7 cellular contexts compared by ENCODE assay signal in the genomic region with DNA sequence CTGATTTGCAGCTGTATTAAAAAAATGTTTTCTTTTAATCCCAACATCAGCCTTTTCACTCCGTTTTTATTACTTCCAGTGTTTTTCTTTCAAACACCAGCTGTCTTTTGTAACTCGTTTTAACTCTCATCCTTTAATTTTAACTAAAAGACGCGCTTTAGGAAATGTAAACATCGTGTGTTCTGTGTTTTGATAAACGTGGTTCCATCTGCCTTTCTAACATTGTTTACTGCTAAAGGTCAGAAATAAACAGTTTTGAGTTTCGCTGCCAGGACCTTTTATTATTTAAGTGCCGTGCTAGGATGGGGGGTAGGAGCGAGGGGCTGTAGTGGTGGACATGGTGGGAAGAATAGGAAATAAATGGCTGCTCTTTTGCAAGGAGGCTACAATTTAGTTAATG. TPM values are rescaled to one million over a fixed set of nuclear protein-coding genes. Genes with fewer than 3 reads are reported as not detected.
DNase-seq lines count a peak whose midpoint lies in the region; ATAC-seq and TF ChIP-seq lines count a peak whose summit lies in the region.

No MANE protein-coding gene starts in this region.

- TF ChIP-seq CTCF in HFFc6 (IDR thresholded peaks at IDR 0.05) (no peak), WTC11 (IDR thresholded peaks at IDR 0.05) (no peak), glutamatergic neuron (IDR thresholded peaks at IDR 0.05; ENCODE audit: partially characterized antibody, unreplicated experiment) (no peak), spleen (IDR thresholded peaks at IDR 0.05 in 8 of 11, conservative IDR thresholded peaks at IDR 0.05 in 3 of 11) (no peak)

- H3K36me3 Mint-ChIP-seq in HFFc6 (ENCODE audit: low read depth): no peaks in the 10 kb centered on the region
- peaks cover 18% of the 10 kb centered on the region for H3K36me3 Mint-ChIP-seq in WTC11
- H3K36me3 Mint-ChIP-seq in glutamatergic neuron (ENCODE audit: unreplicated experiment): peaks cover 5% of the 10 kb centered on the region

- peak overlapping the region; percentile 92 for H3K27ac Mint-ChIP-seq in HFFc6
- H3K27ac Mint-ChIP-seq in WTC11: peak overlapping the region; percentile 98
- peak overlapping the region; percentile 62 for H3K27ac Mint-ChIP-seq in glutamatergic neuron (ENCODE audit: unreplicated experiment)

- H3K27me3 Mint-ChIP-seq in HFFc6 (ENCODE audit: insufficient read depth) (no peaks in the 10 kb centered on the region), WTC11 (ENCODE audit: low read depth) (no peaks in the 10 kb centered on the region), glutamatergic neuron (ENCODE audit: unreplicated experiment) (peaks cover 9% of the 10 kb centered on the region)

- CTCF ChIA-PET in WTC11 (lab: Charles Lee): interaction anchor here (0.6 to 2.2 kb wide), 4 partner anchors 225 to 267 kb away, joined by 3 to 13 read pairs (median 6); no protein-coding TSS in a partner anchor

- peaks cover 24% of the 10 kb centered on the region for H3K4me1 Mint-ChIP-seq in HFFc6 (ENCODE audit: low read depth)
- peaks cover 33% of the 10 kb centered on the region for H3K4me1 Mint-ChIP-seq in WTC11
- peaks cover 9% of the 10 kb centered on the region for H3K4me1 Mint-ChIP-seq in glutamatergic neuron (ENCODE audit: low read depth, unreplicated experiment)

- peak overlapping the region; percentile 69 to 94 (median 78) for H3K4me3 ChIP-seq in spleen

- peak overlapping the region; percentile 97 to 100 (median 99) for H3K27ac ChIP-seq in spleen

- peaks cover 14 to 44% (median 29%) of the 10 kb centered on the region in 6 donors for H3K4me1 ChIP-seq in spleen

- POLR2A ChIA-PET in WTC11 (lab: Charles Lee): interaction anchor here (0.5 kb wide), 1 partner anchor 180 kb away, joined by 9 read pairs; no protein-coding TSS in a partner anchor

- ATAC-seq in WTC11: no peak
- ATAC-seq in GM19463 (IDR thresholded peaks at IDR 0.05; ENCODE audit: unreplicated experiment): no peak

- H3K4me3 Mint-ChIP-seq in HFFc6 (peak overlapping the region; percentile 92), WTC11 (peak overlapping the region; percentile 87), glutamatergic neuron (ENCODE audit: unreplicated experiment) (peak overlapping the region; percentile 93)

- no peak for TF ChIP-seq POLR2A in spleen (IDR thresholded peaks at IDR 0.05)

- no peak for DNase-seq in HFFc6
- DNase-seq in WTC11 (ENCODE audit: low spot score): no peak
- no peak for DNase-seq in glutamatergic neuron
- no peak for DNase-seq in spleen
- DNase-seq in DMS53 treated with DMSO at 0.1 percent for 48 hours (lab: John Stamatoyannopoulos, UW; ENCODE audit: unreplicated experiment): no peak
- no peak for DNase-seq in nucleus accumbens (lab: John Stamatoyannopoulos, UW)

- 1 to 3% (median 3%) methylated on average over 9 of the region's 9 CpGs for WGBS in spleen, 5 donors

- intact Hi-C loops in spleen (cut with DNase I; ENCODE audit: low total_unique reads): loop anchor here (10.0 kb wide), 1 partner anchor 257 kb away; no protein-coding TSS in a partner anchor

- no peaks in the 10 kb centered on the region for H3K9me3 ChIP-seq in spleen

- H3K9me3 Mint-ChIP-seq in HFFc6 (no peaks in the 10 kb centered on the region), WTC11 (no peaks in the 10 kb centered on the region), glutamatergic neuron (ENCODE audit: unreplicated experiment) (peaks cover 12% of the 10 kb centered on the region)

- no peaks in the 10 kb centered on the region for H3K27me3 ChIP-seq in spleen (replicated peaks in 1 of 7)

- peaks cover 0 to 8% (median 0%) of the 10 kb centered on the region in 6 donors for H3K36me3 ChIP-seq in spleen

TF ChIP-seq in WTC11, 78 proteins besides CTCF, POLR2A, EP300 and RAD21 (continues in another document):
- TF ChIP-seq PRDM15 (CRISPR knock-in tag; IDR thresholded peaks at IDR 0.05) (no peak), SP1 (CRISPR knock-in tag; conservative IDR thresholded peaks at IDR 0.05) (no peak), ZNF138 (CRISPR knock-in tag; conservative IDR thresholded peaks at IDR 0.05) (no peak), TEAD1 (CRISPR knock-in tag; IDR thresholded peaks at IDR 0.05) (no peak), USF1 (CRISPR knock-in tag; IDR thresholded peaks at IDR 0.05) (no peak), NR3C1 (CRISPR knock-in tag; conservative IDR thresholded peaks at IDR 0.05; ENCODE audit: low read depth) (no peak), ZNF671 (CRISPR knock-in tag; IDR thresholded peaks at IDR 0.05) (no peak)
- TF ChIP-seq, protein P1, sequence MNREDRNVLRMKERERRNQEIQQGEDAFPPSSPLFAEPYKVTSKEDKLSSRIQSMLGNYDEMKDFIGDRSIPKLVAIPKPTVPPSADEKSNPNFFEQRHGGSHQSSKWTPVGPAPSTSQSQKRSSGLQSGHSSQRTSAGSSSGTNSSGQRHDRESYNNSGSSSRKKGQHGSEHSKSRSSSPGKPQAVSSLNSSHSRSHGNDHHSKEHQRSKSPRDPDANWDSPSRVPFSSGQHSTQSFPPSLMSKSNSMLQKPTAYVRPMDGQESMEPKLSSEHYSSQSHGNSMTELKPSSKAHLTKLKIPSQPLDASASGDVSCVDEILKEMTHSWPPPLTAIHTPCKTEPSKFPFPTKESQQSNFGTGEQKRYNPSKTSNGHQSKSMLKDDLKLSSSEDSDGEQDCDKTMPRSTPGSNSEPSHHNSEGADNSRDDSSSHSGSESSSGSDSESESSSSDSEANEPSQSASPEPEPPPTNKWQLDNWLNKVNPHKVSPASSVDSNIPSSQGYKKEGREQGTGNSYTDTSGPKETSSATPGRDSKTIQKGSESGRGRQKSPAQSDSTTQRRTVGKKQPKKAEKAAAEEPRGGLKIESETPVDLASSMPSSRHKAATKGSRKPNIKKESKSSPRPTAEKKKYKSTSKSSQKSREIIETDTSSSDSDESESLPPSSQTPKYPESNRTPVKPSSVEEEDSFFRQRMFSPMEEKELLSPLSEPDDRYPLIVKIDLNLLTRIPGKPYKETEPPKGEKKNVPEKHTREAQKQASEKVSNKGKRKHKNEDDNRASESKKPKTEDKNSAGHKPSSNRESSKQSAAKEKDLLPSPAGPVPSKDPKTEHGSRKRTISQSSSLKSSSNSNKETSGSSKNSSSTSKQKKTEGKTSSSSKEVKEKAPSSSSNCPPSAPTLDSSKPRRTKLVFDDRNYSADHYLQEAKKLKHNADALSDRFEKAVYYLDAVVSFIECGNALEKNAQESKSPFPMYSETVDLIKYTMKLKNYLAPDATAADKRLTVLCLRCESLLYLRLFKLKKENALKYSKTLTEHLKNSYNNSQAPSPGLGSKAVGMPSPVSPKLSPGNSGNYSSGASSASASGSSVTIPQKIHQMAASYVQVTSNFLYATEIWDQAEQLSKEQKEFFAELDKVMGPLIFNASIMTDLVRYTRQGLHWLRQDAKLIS (CRISPR knock-in tag; IDR thresholded peaks at IDR 0.05; ENCODE audit: borderline replicate concordance): no peak

RNA-seq across cellular contexts. Expression of gene N4BP2, which starts 1.5 kb away (rescaled TPM):
- total RNA-seq in HFFc6 (2021; fragmentation: NEBNext Ultra II Directional; extraction: Animal tissue kit (Norgen Biotek cat#: 25700)): 1 to 10 TPM; 1.0 to 2.1 (median 1.9) TPM
- total RNA-seq in WTC11 (2021): 28.5 to 31.7 TPM (median 28.9 TPM) in 3 replicates
- total RNA-seq in glutamatergic neuron (ENCODE audit: unreplicated experiment): 9.7 TPM
- total RNA-seq in spleen: 10 to 100 TPM in 6 of 7 donors, 1 to 10 TPM in 1; 7.7 to 18.7 (median 15.1) TPM
- polyA plus RNA-seq in spleen: 1 to 10 TPM; 1.3 to 1.6 (median 1.5) TPM
